Comparison of ENCODE assay signal across 15 cellular contexts in the genomic region with DNA sequence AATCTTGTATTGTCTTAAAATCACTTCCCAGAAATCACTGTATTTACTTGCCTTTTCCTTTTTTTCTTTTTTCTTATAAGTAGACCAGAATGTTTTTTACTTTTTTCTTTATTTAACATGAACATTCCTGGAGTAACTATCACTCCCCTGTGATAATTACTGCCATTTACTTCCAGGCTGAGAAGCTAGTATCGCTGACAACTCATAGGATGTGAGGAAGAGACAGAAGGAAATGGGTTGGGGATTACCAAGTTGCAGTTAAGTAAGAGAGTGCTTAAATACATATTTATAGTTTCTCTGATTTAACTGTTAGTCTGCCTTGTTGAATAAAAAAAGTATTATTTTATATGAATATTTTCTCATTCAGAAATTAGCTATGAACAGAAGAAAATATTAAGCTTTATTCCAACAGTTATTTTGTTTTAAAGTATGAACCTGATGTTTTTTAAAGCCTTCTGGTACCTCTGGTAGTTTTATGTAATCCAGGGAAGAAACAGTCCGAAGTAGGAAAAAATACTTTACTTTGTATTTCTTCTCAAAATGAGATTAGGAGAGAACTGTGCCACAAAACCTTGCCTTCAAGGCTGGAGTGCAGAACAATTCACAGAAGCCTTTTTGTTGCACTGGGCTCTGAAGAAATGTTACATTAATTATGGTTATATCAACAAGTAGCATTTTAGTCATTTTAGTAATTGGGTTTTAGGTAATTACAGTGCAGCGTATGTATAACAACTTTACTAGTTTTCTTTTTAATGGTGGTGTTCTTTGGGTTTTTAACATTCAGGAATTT.
A peak's percentile ranks its signal among the peaks of the same experiment; 100 is the strongest.
DNase-seq lines count a peak whose midpoint lies in the region; ATAC-seq, FAIRE-seq and TF ChIP-seq lines count a peak whose summit lies in the region.
"Had no signal": no experiment of that assay in that cellular context is flagged by ENCODE, and none has a peak within 500 bp of the region (broad histone marks: within the 10 kb centered on the region; RNA-seq: fewer than 3 reads in every experiment).

No MANE protein-coding gene starts in this region.

- peak overlapping the region; percentile 62 for H3K4me2 ChIP-seq in keratinocyte (ENCODE audit: control insufficient read depth, extremely low read depth, insufficient read depth, low read depth, low read length)

- FAIRE-seq in keratinocyte (lab: Jason Lieb, UNC) = no peak

- no peak overlapping the region for H3K9ac ChIP-seq in keratinocyte (ENCODE audit: control insufficient read depth, extremely low read depth, insufficient read depth, low read length)

- no peak for TF ChIP-seq CTCF in keratinocyte (optimal IDR thresholded peaks at IDR 0.05 in 1 of 3, IDR thresholded peaks at IDR 0.05 in 1 of 3, conservative IDR thresholded peaks at IDR 0.05 in 1 of 3; ENCODE audit: extremely low read depth in 1 of 3, insufficient read depth in 2 of 3, low read length in 3 of 3)
- TF ChIP-seq CTCF in gastroesophageal sphincter (IDR thresholded peaks at IDR 0.05) = no peak

- H3K9me1 ChIP-seq in keratinocyte (ENCODE audit: control insufficient read depth, extremely low read depth, insufficient read depth, low read length) = peaks cover 3% of the 10 kb centered on the region

- no peak for DNase-seq in activated naive CD4-positive, alpha-beta T cell treated with Interleukin-2 at 50 U/mL for 16 hours
- DNase-seq in keratinocyte (ENCODE audit: low read depth, low spot score) (no peak), glomerular visceral epithelial cell (ENCODE audit: extremely low spot score) (no peak), NCI-H524 treated with DMSO at 0.1 percent for 48 hours (lab: John Stamatoyannopoulos, UW) (no peak)
- DNase-seq in activated effector memory CD4-positive, alpha-beta T cell treated with anti-CD3 and anti-CD28 coated beads, Interleukin-2, amount 50 U/mL, for 16 hours = no peak
- DNase-seq: activated CD4-positive, CD25-positive, alpha-beta regulatory T cell; dorsolateral prefrontal cortex; GOT3; heart right ventricle; NCI-H1092 treated with DMSO at 0.1 percent for 48 hours; NCI-H446 treated with DMSO at 0.1 percent for 48 hours had no signal

- dilution Hi-C loops in keratinocyte (cut with MboI; ENCODE audit: extremely low pct_ligation_motif_present, low sequenced_read_pairs) = no loop called here

- ATAC-seq in gastroesophageal sphincter = no peak
- ATAC-seq: heart right ventricle, Right ventricle myocardium inferior had no signal

- no peaks in the 10 kb centered on the region for H3K27me3 Mint-ChIP-seq in activated naive CD4-positive, alpha-beta T cell treated with anti-CD3 and anti-CD28 coated beads, Interleukin-2, amount 50 U/mL, for 24 hours
- no peaks in the 10 kb centered on the region for H3K27me3 Mint-ChIP-seq in activated naive CD8-positive, alpha-beta T cell

- H3K27ac Mint-ChIP-seq in activated naive CD4-positive, alpha-beta T cell treated with anti-CD3 and anti-CD28 coated beads, Interleukin-2, amount 50 U/mL, for 24 hours = peak overlapping the region; percentile 46
- H3K27ac Mint-ChIP-seq in activated naive CD8-positive, alpha-beta T cell = no peak overlapping the region

- H3K4me1 ChIP-seq in keratinocyte (ENCODE audit: control insufficient read depth, extremely low read depth, insufficient read depth, low read length) = peaks cover 30% of the 10 kb centered on the region
- H3K4me1 ChIP-seq in gastroesophageal sphincter = no peaks in the 10 kb centered on the region

- H3K4me1 Mint-ChIP-seq in activated naive CD4-positive, alpha-beta T cell treated with anti-CD3 and anti-CD28 coated beads, Interleukin-2, amount 50 U/mL, for 24 hours = peaks cover 62% of the 10 kb centered on the region
- H3K4me1 Mint-ChIP-seq in activated naive CD8-positive, alpha-beta T cell (ENCODE audit: low read depth) = peaks cover 44% of the 10 kb centered on the region

- no peaks in the 10 kb centered on the region for H3K9me3 Mint-ChIP-seq in activated naive CD4-positive, alpha-beta T cell treated with anti-CD3 and anti-CD28 coated beads, Interleukin-2, amount 50 U/mL, for 24 hours
- H3K9me3 Mint-ChIP-seq in activated naive CD8-positive, alpha-beta T cell (ENCODE audit: low read depth) = no peaks in the 10 kb centered on the region

- no peak for TF ChIP-seq POLR2A in gastroesophageal sphincter (IDR thresholded peaks at IDR 0.05)

- H3K36me3 Mint-ChIP-seq in activated naive CD4-positive, alpha-beta T cell treated with anti-CD3 and anti-CD28 coated beads, Interleukin-2, amount 50 U/mL, for 24 hours = peaks cover 21% of the 10 kb centered on the region
- peaks cover 30% of the 10 kb centered on the region for H3K36me3 Mint-ChIP-seq in activated naive CD8-positive, alpha-beta T cell

- H4K20me1 ChIP-seq in keratinocyte (ENCODE audit: control insufficient read depth, extremely low read depth, insufficient read depth, low read length) = no peaks in the 10 kb centered on the region

- WGBS in gastroesophageal sphincter (ENCODE audit: low coverage in 1 of 2), 2 donors = 69 to 88% methylated on average over 3 of the region's 3 CpGs

- no peak overlapping the region for H2AFZ ChIP-seq in keratinocyte (ENCODE audit: control insufficient read depth, low read length)

- H3K4me3 ChIP-seq in keratinocyte (ENCODE audit: control insufficient read depth in 2 of 3, extremely low read depth in 1 of 3, insufficient read depth in 2 of 3, low read depth in 1 of 3, low read length in 3 of 3) = no peak overlapping the region
- H3K4me3 ChIP-seq in gastroesophageal sphincter = no peak overlapping the region
- H3K4me3 ChIP-seq: heart right ventricle had no signal

- H3K27ac ChIP-seq in keratinocyte (ENCODE audit: control insufficient read depth, insufficient read depth, low read length) (peak overlapping the region; percentile 56), gastroesophageal sphincter (no peak overlapping the region)
- H3K27ac ChIP-seq: heart right ventricle had no signal

- H3K79me2 ChIP-seq in keratinocyte (ENCODE audit: control insufficient read depth, insufficient read depth, low read length) = peaks cover 14% of the 10 kb centered on the region

- no peak for TF ChIP-seq EP300 in gastroesophageal sphincter (IDR thresholded peaks at IDR 0.05)

- no peaks in the 10 kb centered on the region for H3K9me3 ChIP-seq in keratinocyte (ENCODE audit: control insufficient read depth, low read depth, low read length)
- no peaks in the 10 kb centered on the region for H3K9me3 ChIP-seq in gastroesophageal sphincter
- H3K9me3 ChIP-seq: heart right ventricle had no signal

- H3K4me3 Mint-ChIP-seq in activated naive CD4-positive, alpha-beta T cell treated with anti-CD3 and anti-CD28 coated beads, Interleukin-2, amount 50 U/mL, for 24 hours = peak overlapping the region; percentile 49
- H3K4me3 Mint-ChIP-seq in activated naive CD8-positive, alpha-beta T cell = peak overlapping the region; percentile 73

- H3K27me3 ChIP-seq in keratinocyte (ENCODE audit: control insufficient read depth, extremely low read depth, insufficient read depth, low read length) (no peaks in the 10 kb centered on the region), gastroesophageal sphincter (no peaks in the 10 kb centered on the region)
- H3K27me3 ChIP-seq: dorsolateral prefrontal cortex, heart right ventricle had no signal

- no peaks in the 10 kb centered on the region for H3K36me3 ChIP-seq in keratinocyte (ENCODE audit: control insufficient read depth in 2 of 2, extremely low read depth in 1 of 2, insufficient read depth in 2 of 2, low read length in 2 of 2)
- H3K36me3 ChIP-seq in gastroesophageal sphincter = no peaks in the 10 kb centered on the region
